ENCODE assay signal across 16 cellular contexts in the genomic region with DNA sequence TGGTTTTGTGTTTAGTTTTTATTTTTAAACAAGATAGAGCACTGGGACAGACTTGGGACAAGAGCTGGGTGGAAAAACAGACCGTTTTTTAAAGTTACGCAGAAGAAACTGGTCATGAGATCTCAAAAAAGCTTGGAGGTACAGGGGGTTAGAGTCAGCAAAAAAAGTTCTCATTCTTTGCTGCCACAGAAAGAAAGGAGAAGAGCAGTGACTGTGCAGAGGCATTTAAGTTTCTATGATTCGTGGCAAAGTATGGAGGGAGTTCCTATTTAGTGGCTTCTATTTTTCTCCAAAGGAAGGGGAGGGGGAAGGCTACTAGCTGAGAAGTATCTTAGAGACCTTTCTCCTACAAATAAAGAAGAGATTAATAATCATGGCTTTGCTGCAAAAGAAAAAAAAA.
"Had no signal": no experiment of that assay in that cellular context is flagged by ENCODE, and none has a peak within 500 bp of the region (broad histone marks: within the 10 kb centered on the region; RNA-seq: fewer than 3 reads in every experiment).

No MANE protein-coding gene starts in this region.

- H3K27me3 Mint-ChIP-seq: activated CD4-positive, alpha-beta memory T cell treated with anti-CD3 and anti-CD28 coated beads for 36 hours; activated naive CD8-positive, alpha-beta T cell had no signal

- DNase-seq: activated CD4-positive, alpha-beta memory T cell treated with anti-CD3 and anti-CD28 coated beads for 36 hours; activated CD4-positive, alpha-beta T cell treated with anti-CD3 and anti-CD28 coated beads for 1 hour; activated gamma-delta T cell; activated T-cell treated with anti-CD3 and anti-CD28 coated beads, Interleukin-2, amount 50 U/mL, for 4 hours; amygdala; dorsolateral prefrontal cortex; glutamatergic neuron; left colon; right cardiac atrium; spleen; stimulated activated CD4-positive, alpha-beta T cell treated with anti-CD3 and anti-CD28 coated beads, Interleukin-1b, Interleukin-23, amount 100 ng/mL, for 48 hours; stimulated activated naive CD4-positive, alpha-beta T cell; upper lobe of right lung had no signal

- H3K4me3 Mint-ChIP-seq: activated CD4-positive, alpha-beta memory T cell treated with anti-CD3 and anti-CD28 coated beads for 36 hours; activated naive CD8-positive, alpha-beta T cell; activated T-cell treated with anti-CD3 and anti-CD28 coated beads, Interleukin-2, amount 50 U/mL, for 4 hours had no signal

- ATAC-seq: activated T-cell treated with anti-CD3 and anti-CD28 coated beads, Interleukin-2, amount 50 U/mL, for 4 hours; esophagus mucosa; left colon had no signal

- H3K27ac ChIP-seq: parathyroid adenoma, upper lobe of right lung had no signal

- H3K27ac Mint-ChIP-seq: activated CD4-positive, alpha-beta memory T cell treated with anti-CD3 and anti-CD28 coated beads for 36 hours had no signal

- H3K9me3 Mint-ChIP-seq: activated CD4-positive, alpha-beta memory T cell treated with anti-CD3 and anti-CD28 coated beads for 36 hours; activated T-cell treated with anti-CD3 and anti-CD28 coated beads, Interleukin-2, amount 50 U/mL, for 4 hours had no signal
